3 cellular contexts compared by ENCODE assay signal in genomic region chr6:29631209-29631810, GRCh38.
TF ChIP-seq lines count a peak whose summit lies in the region.

No MANE protein-coding gene starts in this region.

TF ChIP-seq in SK-N-SH, 30 proteins besides CTCF, POLR2A, EP300 and RAD21:
- TF ChIP-seq MXI1 (IDR thresholded peaks at IDR 0.05; ENCODE audit: low read depth, low read length) = no peak
- no peak for TF ChIP-seq FOXJ3 (CRISPR knock-in tag; IDR thresholded peaks at IDR 0.05)
- no peak for TF ChIP-seq FOXM1 (IDR thresholded peaks at IDR 0.05; ENCODE audit: low read depth)
- no peak for TF ChIP-seq NRF1 (IDR thresholded peaks at IDR 0.05; ENCODE audit: low read depth, low read length)
- TF ChIP-seq GABPA (IDR thresholded peaks at IDR 0.05; ENCODE audit: low read depth) = no peak

TF ChIP-seq in SK-N-SH treated with all-trans-retinoic acid at 6 μM for 48 hours, 23 proteins besides CTCF, POLR2A, EP300 and RAD21:
- no peak for TF ChIP-seq PPARA (CRISPR knock-in tag; IDR thresholded peaks at IDR 0.05; ENCODE audit: borderline replicate concordance)
- TF ChIP-seq POU6F1 (CRISPR knock-in tag; IDR thresholded peaks at IDR 0.05; ENCODE audit: borderline replicate concordance, low read depth) = no peak
- TF ChIP-seq SNAI2 (CRISPR knock-in tag; IDR thresholded peaks at IDR 0.05) = no peak
- TF ChIP-seq PATZ1 (CRISPR knock-in tag; IDR thresholded peaks at IDR 0.05; ENCODE audit: borderline replicate concordance) = no peak
- TF ChIP-seq ISL1 (CRISPR knock-in tag; IDR thresholded peaks at IDR 0.05) = no peak
- TF ChIP-seq, protein P1, sequence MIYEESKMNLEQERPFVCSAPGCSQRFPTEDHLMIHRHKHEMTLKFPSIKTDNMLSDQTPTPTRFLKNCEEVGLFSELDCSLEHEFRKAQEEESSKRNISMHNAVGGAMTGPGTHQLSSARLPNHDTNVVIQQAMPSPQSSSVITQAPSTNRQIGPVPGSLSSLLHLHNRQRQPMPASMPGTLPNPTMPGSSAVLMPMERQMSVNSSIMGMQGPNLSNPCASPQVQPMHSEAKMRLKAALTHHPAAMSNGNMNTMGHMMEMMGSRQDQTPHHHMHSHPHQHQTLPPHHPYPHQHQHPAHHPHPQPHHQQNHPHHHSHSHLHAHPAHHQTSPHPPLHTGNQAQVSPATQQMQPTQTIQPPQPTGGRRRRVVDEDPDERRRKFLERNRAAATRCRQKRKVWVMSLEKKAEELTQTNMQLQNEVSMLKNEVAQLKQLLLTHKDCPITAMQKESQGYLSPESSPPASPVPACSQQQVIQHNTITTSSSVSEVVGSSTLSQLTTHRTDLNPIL (CRISPR knock-in tag; IDR thresholded peaks at IDR 0.05; ENCODE audit: low read depth) = no peak
- no peak for TF ChIP-seq GLIS3 (CRISPR knock-in tag; IDR thresholded peaks at IDR 0.05)
- TF ChIP-seq ZNF8 (CRISPR knock-in tag; IDR thresholded peaks at IDR 0.05) = no peak
- TF ChIP-seq OSR1 (CRISPR knock-in tag; IDR thresholded peaks at IDR 0.05) = no peak
- TF ChIP-seq ZC3H10 (CRISPR knock-in tag; IDR thresholded peaks at IDR 0.05) = no peak
- no peak for TF ChIP-seq TSHZ2 (CRISPR knock-in tag; IDR thresholded peaks at IDR 0.05)
- TF ChIP-seq TOX (CRISPR knock-in tag; IDR thresholded peaks at IDR 0.05; ENCODE audit: borderline replicate concordance) = no peak
- TF ChIP-seq ZFP30 (CRISPR knock-in tag; IDR thresholded peaks at IDR 0.05) = no peak
- no peak for TF ChIP-seq ZNF70 (CRISPR knock-in tag; IDR thresholded peaks at IDR 0.05)
- no peak for TF ChIP-seq ESRRG (CRISPR knock-in tag; IDR thresholded peaks at IDR 0.05)
- TF ChIP-seq, protein P2, sequence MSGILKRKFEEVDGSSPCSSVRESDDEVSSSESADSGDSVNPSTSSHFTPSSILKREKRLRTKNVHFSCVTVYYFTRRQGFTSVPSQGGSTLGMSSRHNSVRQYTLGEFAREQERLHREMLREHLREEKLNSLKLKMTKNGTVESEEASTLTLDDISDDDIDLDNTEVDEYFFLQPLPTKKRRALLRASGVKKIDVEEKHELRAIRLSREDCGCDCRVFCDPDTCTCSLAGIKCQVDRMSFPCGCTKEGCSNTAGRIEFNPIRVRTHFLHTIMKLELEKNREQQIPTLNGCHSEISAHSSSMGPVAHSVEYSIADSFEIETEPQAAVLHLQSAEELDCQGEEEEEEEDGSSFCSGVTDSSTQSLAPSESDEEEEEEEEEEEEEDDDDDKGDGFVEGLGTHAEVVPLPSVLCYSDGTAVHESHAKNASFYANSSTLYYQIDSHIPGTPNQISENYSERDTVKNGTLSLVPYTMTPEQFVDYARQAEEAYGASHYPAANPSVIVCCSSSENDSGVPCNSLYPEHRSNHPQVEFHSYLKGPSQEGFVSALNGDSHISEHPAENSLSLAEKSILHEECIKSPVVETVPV (CRISPR knock-in tag; IDR thresholded peaks at IDR 0.05) = no peak
- no peak for TF ChIP-seq CSDC2 (CRISPR knock-in tag; IDR thresholded peaks at IDR 0.05)

TF ChIP-seq in endothelial cell of umbilical vein, 7 proteins besides CTCF, POLR2A, EP300 and RAD21:
- TF ChIP-seq POLR2AphosphoS5 (IDR thresholded peaks at IDR 0.05; ENCODE audit: insufficient read depth, low read depth, low read length) = no peak
- TF ChIP-seq MAX (IDR thresholded peaks at IDR 0.05; ENCODE audit: insufficient read depth, insufficient read length) = no peak
- no peak for TF ChIP-seq FOS (IDR thresholded peaks at IDR 0.05; ENCODE audit: borderline replicate concordance, insufficient read depth, low read length)
- no peak for TF ChIP-seq EZH2 (IDR thresholded peaks at IDR 0.05; ENCODE audit: borderline replicate concordance, low read depth, low read length, severe bottlenecking)
- no peak for TF ChIP-seq MYC (IDR thresholded peaks at IDR 0.05; ENCODE audit: low read depth, low read length)
- no peak for TF ChIP-seq GATA2 (IDR thresholded peaks at IDR 0.05; ENCODE audit: insufficient read depth, insufficient read length, low read depth, low read length)
- TF ChIP-seq JUN (IDR thresholded peaks at IDR 0.05; ENCODE audit: borderline replicate concordance, insufficient read depth, insufficient read length, low read depth) = no peak
